In the genomic region with DNA sequence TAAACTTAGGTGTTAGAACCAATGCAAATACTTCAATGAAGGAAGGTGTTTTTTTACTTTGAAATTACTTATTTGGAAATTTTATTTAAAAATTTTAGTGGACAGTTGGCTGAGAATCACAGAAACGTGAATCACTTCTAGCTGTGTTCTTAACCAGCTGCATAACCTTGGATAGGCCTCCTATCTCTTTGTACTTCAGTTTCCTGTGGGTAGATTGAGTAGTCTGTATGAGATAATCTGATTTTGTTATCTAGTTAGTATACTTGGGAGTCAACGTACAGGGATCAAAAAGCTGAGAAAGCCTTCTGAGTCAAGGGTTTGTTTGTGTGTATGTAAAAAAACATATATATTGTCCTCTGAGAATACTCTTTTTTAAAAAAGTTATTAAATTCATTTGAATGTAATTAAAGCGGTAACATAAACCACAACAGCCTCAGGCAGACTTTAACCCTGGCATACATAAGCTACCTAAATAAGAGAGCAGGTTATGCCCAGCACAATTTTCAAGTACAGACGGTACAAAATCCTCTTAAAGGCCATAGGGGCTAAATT, we compare ENCODE assay signal across 1 cellular context.
TF ChIP-seq lines count a peak whose summit lies in the region.

No MANE protein-coding gene starts in this region.

TF ChIP-seq in SK-N-SH, 30 proteins besides CTCF, POLR2A, EP300 and RAD21 (continued from another document):
- TF ChIP-seq SMC3 (IDR thresholded peaks at IDR 0.05; ENCODE audit: low read depth, low read length): no peak
- TF ChIP-seq FOXM1 (IDR thresholded peaks at IDR 0.05; ENCODE audit: low read depth): no peak
- no peak for TF ChIP-seq YY1 (IDR thresholded peaks at IDR 0.05; ENCODE audit: low read depth)
- TF ChIP-seq RFX5 (IDR thresholded peaks at IDR 0.05; ENCODE audit: low read length): no peak
- TF ChIP-seq, protein P1, sequence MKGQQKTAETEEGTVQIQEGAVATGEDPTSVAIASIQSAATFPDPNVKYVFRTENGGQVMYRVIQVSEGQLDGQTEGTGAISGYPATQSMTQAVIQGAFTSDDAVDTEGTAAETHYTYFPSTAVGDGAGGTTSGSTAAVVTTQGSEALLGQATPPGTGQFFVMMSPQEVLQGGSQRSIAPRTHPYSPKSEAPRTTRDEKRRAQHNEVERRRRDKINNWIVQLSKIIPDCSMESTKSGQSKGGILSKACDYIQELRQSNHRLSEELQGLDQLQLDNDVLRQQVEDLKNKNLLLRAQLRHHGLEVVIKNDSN (IDR thresholded peaks at IDR 0.05; ENCODE audit: borderline replicate concordance, low read depth): no peak
- no peak for TF ChIP-seq TEAD4 (IDR thresholded peaks at IDR 0.05; ENCODE audit: borderline replicate concordance, insufficient read depth)
- no peak for TF ChIP-seq NRF1 (IDR thresholded peaks at IDR 0.05; ENCODE audit: low read depth, low read length)
- TF ChIP-seq, protein P2, sequence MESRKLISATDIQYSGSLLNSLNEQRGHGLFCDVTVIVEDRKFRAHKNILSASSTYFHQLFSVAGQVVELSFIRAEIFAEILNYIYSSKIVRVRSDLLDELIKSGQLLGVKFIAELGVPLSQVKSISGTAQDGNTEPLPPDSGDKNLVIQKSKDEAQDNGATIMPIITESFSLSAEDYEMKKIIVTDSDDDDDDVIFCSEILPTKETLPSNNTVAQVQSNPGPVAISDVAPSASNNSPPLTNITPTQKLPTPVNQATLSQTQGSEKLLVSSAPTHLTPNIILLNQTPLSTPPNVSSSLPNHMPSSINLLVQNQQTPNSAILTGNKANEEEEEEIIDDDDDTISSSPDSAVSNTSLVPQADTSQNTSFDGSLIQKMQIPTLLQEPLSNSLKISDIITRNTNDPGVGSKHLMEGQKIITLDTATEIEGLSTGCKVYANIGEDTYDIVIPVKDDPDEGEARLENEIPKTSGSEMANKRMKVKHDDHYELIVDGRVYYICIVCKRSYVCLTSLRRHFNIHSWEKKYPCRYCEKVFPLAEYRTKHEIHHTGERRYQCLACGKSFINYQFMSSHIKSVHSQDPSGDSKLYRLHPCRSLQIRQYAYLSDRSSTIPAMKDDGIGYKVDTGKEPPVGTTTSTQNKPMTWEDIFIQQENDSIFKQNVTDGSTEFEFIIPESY (IDR thresholded peaks at IDR 0.05; ENCODE audit: borderline replicate concordance, low read depth): no peak
- no peak for TF ChIP-seq SIN3A (IDR thresholded peaks at IDR 0.05; ENCODE audit: borderline replicate concordance, low read depth, low read length)
- TF ChIP-seq JUND (IDR thresholded peaks at IDR 0.05): no peak
